In genomic region chr6:13575377-13575775, GRCh38 we compare ENCODE assay signal across 8 cellular contexts. TPM values are rescaled to one million over a fixed set of nuclear protein-coding genes. Genes with fewer than 3 reads are reported as not detected.
DNase-seq lines count a peak whose midpoint lies in the region; ATAC-seq and TF ChIP-seq lines count a peak whose summit lies in the region.

No MANE protein-coding gene starts in this region.

- H3K27ac ChIP-seq in BLaER1: peak overlapping the region; percentile 97
- peak overlapping the region; percentile 99 for H3K27ac ChIP-seq in colonic mucosa

- peak overlapping the region; percentile 82 for H3K4me2 ChIP-seq in BLaER1

- H3K36me3 ChIP-seq in BLaER1 (peaks cover 4% of the 10 kb centered on the region; the same call in 1 of the 2 replicates), colonic mucosa (no peaks in the 10 kb centered on the region)

- ATAC-seq in GM19395 (IDR thresholded peaks at IDR 0.05; ENCODE audit: unreplicated experiment): no peak

- peak overlapping the region; percentile 94 to 98 (median 96) for H3K4me3 Mint-ChIP-seq in nephron

- peaks cover 4% of the 10 kb centered on the region for H3K27me3 Mint-ChIP-seq in nephron (ENCODE audit: low read depth)

- H3K4me1 Mint-ChIP-seq in nephron: peaks cover 8% of the 10 kb centered on the region

- H3K27me3 ChIP-seq in BLaER1 (no peaks in the 10 kb centered on the region), colonic mucosa (no peaks in the 10 kb centered on the region)

- H3K9me3 ChIP-seq in BLaER1: no peaks in the 10 kb centered on the region
- no peaks in the 10 kb centered on the region for H3K9me3 ChIP-seq in colonic mucosa

- H3K4me1 ChIP-seq in BLaER1 (peaks cover 17% of the 10 kb centered on the region), colonic mucosa (no peaks in the 10 kb centered on the region)

- intact Hi-C loops in colonic mucosa (cut with DNase I): loop anchor here (2.0 kb wide), 1 partner anchor 239 kb away; no protein-coding TSS in a partner anchor

- peaks cover 17% of the 10 kb centered on the region for H3K36me3 Mint-ChIP-seq in nephron (ENCODE audit: low read depth)

- peak overlapping the region; percentile 93 for H3K9ac ChIP-seq in BLaER1
- H3K9ac ChIP-seq in colonic mucosa (ENCODE audit: low read depth in 2 of 2, low read length in 2 of 2): peak overlapping the region in 1 of 2 donors; percentile 93

- peak overlapping the region; percentile 96 to 99 (median 98) for H3K27ac Mint-ChIP-seq in nephron

- H3K9me3 Mint-ChIP-seq in nephron: peaks cover 13% of the 10 kb centered on the region

- H3K4me3 ChIP-seq in BLaER1: peak overlapping the region; percentile 93
- peak overlapping the region; percentile 89 for H3K4me3 ChIP-seq in colonic mucosa

- TF ChIP-seq CTCF in LNCAP (IDR thresholded peaks at IDR 0.05): peak; percentile 67
- TF ChIP-seq CTCF in colonic mucosa (IDR thresholded peaks at IDR 0.05): peak; percentile 85
- peak; percentile 87 to 92 (median 91) for TF ChIP-seq CTCF in nephron (IDR thresholded peaks at IDR 0.05; ENCODE audit: unreplicated experiment in 3 of 3)

- no peaks in the 10 kb centered on the region for H4K20me1 ChIP-seq in BLaER1

- no peak for DNase-seq in colonic mucosa
- DNase-seq in ureter (ENCODE audit: low spot score): no peak
- no peak for DNase-seq in T1000 (lab: John Stamatoyannopoulos, UW)
- no peak for DNase-seq in 8988T

RNA-seq across cellular contexts. Expression of gene SIRT5, which starts 1.0 kb away (rescaled TPM):
- total RNA-seq in colonic mucosa (10 to 100 TPM; 13.3 to 13.7 TPM), ureter (20.4 TPM)

RNA-seq across cellular contexts. Expression of gene NOL7, which starts 39.8 kb away (rescaled TPM):
- total RNA-seq in colonic mucosa: 10 to 100 TPM; 54.1 to 82.1 TPM
- total RNA-seq in ureter: 56.9 TPM
